In genomic region chr16:1216296-1216619, GRCh38 we compare ENCODE assay signal across 26 cellular contexts. TPM values are rescaled to one million over a fixed set of nuclear protein-coding genes. Genes with fewer than 3 reads are reported as not detected.
"Had no signal": no experiment of that assay in that cellular context is flagged by ENCODE, and none has a peak within 500 bp of the region (broad histone marks: within the 10 kb centered on the region; RNA-seq: fewer than 3 reads in every experiment).

No MANE protein-coding gene starts in this region.

- H3K9me3 ChIP-seq: breast epithelium, esophagus squamous epithelium, gastrocnemius medialis, tibial artery had no signal

- H3K9ac ChIP-seq: parathyroid adenoma had no signal

- H3K4me3 ChIP-seq: breast epithelium, coronary artery, esophagus squamous epithelium, gastrocnemius medialis, tibial artery had no signal

- H3K79me2 ChIP-seq: parathyroid adenoma had no signal

- H3K4me1 ChIP-seq: breast epithelium, esophagus squamous epithelium, gastrocnemius medialis, parathyroid adenoma, tibial artery had no signal

- DNase-seq: activated B cell treated with CpG ODN at 0.5 μM for 24 hours; activated CD4-positive, alpha-beta T cell treated with anti-CD3 and anti-CD28 coated beads for 36 hours; activated CD4-positive, alpha-beta T cell treated with anti-CD3 and anti-CD28 coated beads, Interleukin-2, amount 50 U/mL, for 48 hours; activated CD8-positive, alpha-beta memory T cell treated with anti-CD3 and anti-CD28 coated beads, Interleukin-2, amount 50 U/mL, for 48 hours; activated naive CD4-positive, alpha-beta T cell treated with anti-CD3 and anti-CD28 coated beads for 36 hours; activated naive CD8-positive, alpha-beta T cell treated with anti-CD3 and anti-CD28 coated beads, Interleukin-2, amount 10 ng/mL, durations not matched to agents 7 days and 5 days; activated T-cell treated with anti-CD3 and anti-CD28 coated beads, Interleukin-2, amount 50 U/mL, for 48 hours; amniotic stem cell; cerebellar nuclear complex; esophagus squamous epithelium; gastrocnemius medialis; hippocampal formation; kidney glomerular epithelial cell; nephron progenitor cell; right cardiac atrium; stimulated activated CD4-positive, alpha-beta T cell treated with anti-CD3 and anti-CD28 coated beads, Interleukin-4, amount 100 ng/mL, for 24 hours; stimulated activated naive CD8-positive, alpha-beta T cell treated with anti-CD3 and anti-CD28 coated beads, Interleukin-15, Interleukin-2, amounts not matched to agents 100 U/mL and 50 U/mL, for 24 hours; T-helper 9 cell; tibial artery had no signal

- H3K27ac ChIP-seq: breast epithelium, coronary artery, esophagus squamous epithelium, gastrocnemius medialis, parathyroid adenoma, tibial artery had no signal

- H2AFZ ChIP-seq: parathyroid adenoma had no signal

- H3K36me3 ChIP-seq: breast epithelium, gastrocnemius medialis had no signal

- H3K27me3 ChIP-seq: tibial artery had no signal

RNA-seq across cellular contexts. Expression of gene TPSG1, which starts 8.8 kb away (rescaled TPM):
- total RNA-seq: activated B cell treated with CpG ODN at 0.5 μM for 24 hours; activated CD4-positive, alpha-beta T cell treated with anti-CD3 and anti-CD28 coated beads for 36 hours; activated CD8-positive, alpha-beta memory T cell treated with anti-CD3 and anti-CD28 coated beads for 36 hours; activated naive CD4-positive, alpha-beta T cell treated with anti-CD3 and anti-CD28 coated beads for 36 hours; activated naive CD8-positive, alpha-beta T cell treated with anti-CD3 and anti-CD28 coated beads, Interleukin-2, amount 10 ng/mL, durations not matched to agents 7 days and 5 days; liver; myocyte; pulmonary artery endothelial cell had no signal
- polyA plus RNA-seq: right cardiac atrium had no signal

RNA-seq across cellular contexts. Expression of gene TPSB2, which starts 13.7 kb away (rescaled TPM):
- total RNA-seq: activated B cell treated with CpG ODN at 0.5 μM for 24 hours; activated CD4-positive, alpha-beta T cell treated with anti-CD3 and anti-CD28 coated beads for 36 hours; activated CD8-positive, alpha-beta memory T cell treated with anti-CD3 and anti-CD28 coated beads for 36 hours; activated naive CD4-positive, alpha-beta T cell treated with anti-CD3 and anti-CD28 coated beads for 36 hours; activated naive CD8-positive, alpha-beta T cell treated with anti-CD3 and anti-CD28 coated beads, Interleukin-2, amount 10 ng/mL, durations not matched to agents 7 days and 5 days; myocyte; pulmonary artery endothelial cell had no signal

RNA-seq across cellular contexts. Expression of gene TPSAB1, which starts 24.2 kb away (rescaled TPM):
- total RNA-seq: activated B cell treated with CpG ODN at 0.5 μM for 24 hours; activated CD4-positive, alpha-beta T cell treated with anti-CD3 and anti-CD28 coated beads for 36 hours; activated CD8-positive, alpha-beta memory T cell treated with anti-CD3 and anti-CD28 coated beads for 36 hours; activated naive CD4-positive, alpha-beta T cell treated with anti-CD3 and anti-CD28 coated beads for 36 hours; activated naive CD8-positive, alpha-beta T cell treated with anti-CD3 and anti-CD28 coated beads, Interleukin-2, amount 10 ng/mL, durations not matched to agents 7 days and 5 days; myocyte; pulmonary artery endothelial cell had no signal

RNA-seq across cellular contexts. Expression of gene TPSD1, which starts 39.6 kb away (rescaled TPM):
- total RNA-seq: activated B cell treated with CpG ODN at 0.5 μM for 24 hours; activated CD4-positive, alpha-beta T cell treated with anti-CD3 and anti-CD28 coated beads for 36 hours; activated CD8-positive, alpha-beta memory T cell treated with anti-CD3 and anti-CD28 coated beads for 36 hours; activated naive CD4-positive, alpha-beta T cell treated with anti-CD3 and anti-CD28 coated beads for 36 hours; activated naive CD8-positive, alpha-beta T cell treated with anti-CD3 and anti-CD28 coated beads, Interleukin-2, amount 10 ng/mL, durations not matched to agents 7 days and 5 days; myocyte; pulmonary artery endothelial cell had no signal
